1 cellular context compared by ENCODE assay signal in genomic region chr12:101715045-101715444, GRCh38.
TF ChIP-seq lines count a peak whose summit lies in the region.

No MANE protein-coding gene starts in this region.

TF ChIP-seq in HepG2, 621 proteins besides CTCF, POLR2A, EP300 and RAD21:
- no peak for TF ChIP-seq GPN1 (CRISPR knock-in tag; IDR thresholded peaks at IDR 0.05; ENCODE audit: borderline replicate concordance)
- peak; percentile 81 for TF ChIP-seq RBM22 (optimal IDR thresholded peaks at IDR 0.05; ENCODE audit: low read length)
- TF ChIP-seq PAX8 (CRISPR knock-in tag; IDR thresholded peaks at IDR 0.05; ENCODE audit: borderline replicate concordance), result no peak
- no peak for TF ChIP-seq SIN3B (IDR thresholded peaks at IDR 0.05; ENCODE audit: low read length)
